Comparison of ENCODE assay signal across 24 cellular contexts in genomic region chr2:109150559-109150958, GRCh38. TPM values are rescaled to one million over a fixed set of nuclear protein-coding genes. Genes with fewer than 3 reads are reported as not detected.
DNase-seq lines count a peak whose midpoint lies in the region; ATAC-seq and TF ChIP-seq lines count a peak whose summit lies in the region.
"Had no signal": no experiment of that assay in that cellular context is flagged by ENCODE, and none has a peak within 500 bp of the region (broad histone marks: within the 10 kb centered on the region; RNA-seq: fewer than 3 reads in every experiment).

No MANE protein-coding gene starts in this region.

- no peaks in the 10 kb centered on the region for H3K36me3 Mint-ChIP-seq in activated naive CD4-positive, alpha-beta T cell treated with anti-CD3 and anti-CD28 coated beads, Interleukin-2, amount 50 U/mL, for 24 hours
- H3K36me3 Mint-ChIP-seq in CD8-positive, alpha-beta T cell = no peaks in the 10 kb centered on the region
- H3K36me3 Mint-ChIP-seq in T-helper 2 cell treated with Interferon-gamma antibody and Interleukin-4, amounts not matched to agents 5 μg/mL and 100 μg/mL, for 36 hours (ENCODE audit: low read depth) = no peaks in the 10 kb centered on the region
- H3K36me3 Mint-ChIP-seq: CD14-positive monocyte; CD4-positive, alpha-beta memory T cell had no signal

- CTCF ChIA-PET in CD8-positive, alpha-beta T cell (lab: Charles Lee) = no interaction called here

- no peak for ATAC-seq in CD8-positive, alpha-beta T cell
- ATAC-seq: A549, GM12878, HCT116 had no signal

- H3K9me3 Mint-ChIP-seq in activated naive CD4-positive, alpha-beta T cell treated with anti-CD3 and anti-CD28 coated beads, Interleukin-2, amount 50 U/mL, for 24 hours = no peaks in the 10 kb centered on the region
- H3K9me3 Mint-ChIP-seq in CD8-positive, alpha-beta T cell = no peaks in the 10 kb centered on the region
- H3K9me3 Mint-ChIP-seq in T-helper 2 cell treated with Interferon-gamma antibody and Interleukin-4, amounts not matched to agents 5 μg/mL and 100 μg/mL, for 36 hours = no peaks in the 10 kb centered on the region
- H3K9me3 Mint-ChIP-seq: CD14-positive monocyte; CD4-positive, alpha-beta memory T cell had no signal

- TF ChIP-seq CTCF in CD8-positive, alpha-beta T cell (IDR thresholded peaks at IDR 0.05) = no peak

- peak overlapping the region; percentile 4 for H3K27ac Mint-ChIP-seq in activated naive CD4-positive, alpha-beta T cell treated with anti-CD3 and anti-CD28 coated beads, Interleukin-2, amount 50 U/mL, for 24 hours
- peak overlapping the region; percentile 55 for H3K27ac Mint-ChIP-seq in CD8-positive, alpha-beta T cell
- no peak overlapping the region for H3K27ac Mint-ChIP-seq in T-helper 2 cell treated with Interferon-gamma antibody and Interleukin-4, amounts not matched to agents 5 μg/mL and 100 μg/mL, for 36 hours
- H3K27ac Mint-ChIP-seq: CD14-positive monocyte; CD4-positive, alpha-beta memory T cell had no signal

- peak overlapping the region; percentile 60 for H3K4me2 ChIP-seq in Karpas-422 (ENCODE audit: low read depth, low read length, poor library complexity, severe bottlenecking)
- H3K4me2 ChIP-seq: A549 had no signal

- H3K36me3 ChIP-seq in CD8-positive, alpha-beta T cell (ENCODE audit: insufficient read depth, low read length) = no peaks in the 10 kb centered on the region
- no peaks in the 10 kb centered on the region for H3K36me3 ChIP-seq in Karpas-422 (ENCODE audit: insufficient read depth, low read length)
- H3K36me3 ChIP-seq: BE2C had no signal

- no peak overlapping the region for H3K4me3 ChIP-seq in CD8-positive, alpha-beta T cell (ENCODE audit: low read depth, low read length)
- no peak overlapping the region for H3K4me3 ChIP-seq in Karpas-422 (ENCODE audit: low read length)
- H3K4me3 ChIP-seq: A549; BLaER1 treated with 17β-estradiol and CSF1 and Interleukin-3, amounts not matched to agents 10 nM and 100 nM; GM12878; GM23248 had no signal

- H3K4me1 ChIP-seq in CD8-positive, alpha-beta T cell (ENCODE audit: insufficient read depth, low read length) = peaks cover 17% of the 10 kb centered on the region
- H3K4me1 ChIP-seq in Karpas-422 (ENCODE audit: low read length) = peaks cover 57% of the 10 kb centered on the region
- H3K4me1 ChIP-seq: A549, BE2C, Caco-2 had no signal

- no peaks in the 10 kb centered on the region for H3K9me2 ChIP-seq in Karpas-422 (replicated peaks; ENCODE audit: insufficient read depth, low read length)

- no peak overlapping the region for H3K27ac ChIP-seq in CD8-positive, alpha-beta T cell (ENCODE audit: low read depth, low read length)
- peak overlapping the region; percentile 80 for H3K27ac ChIP-seq in Karpas-422 (ENCODE audit: low read length)
- H3K27ac ChIP-seq: A549; BLaER1 treated with 17β-estradiol and CSF1 and Interleukin-3, amounts not matched to agents 10 nM and 100 nM; GM23248 had no signal

- H3K4me3 Mint-ChIP-seq in activated naive CD4-positive, alpha-beta T cell treated with anti-CD3 and anti-CD28 coated beads, Interleukin-2, amount 50 U/mL, for 24 hours = no peak overlapping the region
- no peak overlapping the region for H3K4me3 Mint-ChIP-seq in CD8-positive, alpha-beta T cell
- H3K4me3 Mint-ChIP-seq in T-helper 2 cell treated with Interferon-gamma antibody and Interleukin-4, amounts not matched to agents 5 μg/mL and 100 μg/mL, for 36 hours = no peak overlapping the region
- H3K4me3 Mint-ChIP-seq: CD14-positive monocyte; CD4-positive, alpha-beta memory T cell had no signal

- POLR2A ChIA-PET in CD8-positive, alpha-beta T cell (lab: Charles Lee) = interaction anchor here (1.4 kb wide), 1 partner anchor 16 kb away, joined by 3 read pairs; no protein-coding TSS in a partner anchor

- peaks cover 46% of the 10 kb centered on the region for H3K4me1 Mint-ChIP-seq in activated naive CD4-positive, alpha-beta T cell treated with anti-CD3 and anti-CD28 coated beads, Interleukin-2, amount 50 U/mL, for 24 hours
- H3K4me1 Mint-ChIP-seq in CD8-positive, alpha-beta T cell (ENCODE audit: low read depth) = peaks cover 33% of the 10 kb centered on the region
- peaks cover 5% of the 10 kb centered on the region for H3K4me1 Mint-ChIP-seq in T-helper 2 cell treated with Interferon-gamma antibody and Interleukin-4, amounts not matched to agents 5 μg/mL and 100 μg/mL, for 36 hours (ENCODE audit: low read depth)
- H3K4me1 Mint-ChIP-seq: CD14-positive monocyte had no signal

- no peaks in the 10 kb centered on the region for H4K20me1 ChIP-seq in Karpas-422 (ENCODE audit: insufficient read depth, low read depth, low read length)

- H3K27me3 Mint-ChIP-seq in activated naive CD4-positive, alpha-beta T cell treated with anti-CD3 and anti-CD28 coated beads, Interleukin-2, amount 50 U/mL, for 24 hours = no peaks in the 10 kb centered on the region
- H3K27me3 Mint-ChIP-seq in CD8-positive, alpha-beta T cell (ENCODE audit: low read depth) = no peaks in the 10 kb centered on the region
- peaks cover 53% of the 10 kb centered on the region for H3K27me3 Mint-ChIP-seq in T-helper 2 cell treated with Interferon-gamma antibody and Interleukin-4, amounts not matched to agents 5 μg/mL and 100 μg/mL, for 36 hours (ENCODE audit: low read depth)

- no peaks in the 10 kb centered on the region for H3K27me3 ChIP-seq in CD8-positive, alpha-beta T cell (ENCODE audit: insufficient read depth, low read length)
- H3K27me3 ChIP-seq in Karpas-422 (ENCODE audit: low read length) = no peaks in the 10 kb centered on the region
- H3K27me3 ChIP-seq: BE2C; BLaER1 treated with 17β-estradiol and CSF1 and Interleukin-3, amounts not matched to agents 10 nM and 100 nM had no signal

- no peaks in the 10 kb centered on the region for H3K79me2 ChIP-seq in Karpas-422 (ENCODE audit: low read length)

- no peaks in the 10 kb centered on the region for H3K9me3 ChIP-seq in CD8-positive, alpha-beta T cell (ENCODE audit: low read length)
- H3K9me3 ChIP-seq in Karpas-422 (ENCODE audit: low read length) = no peaks in the 10 kb centered on the region
- H3K9me3 ChIP-seq: A549, BE2C, Caco-2 had no signal

- no peak overlapping the region for H2AFZ ChIP-seq in Karpas-422 (ENCODE audit: low read length)
- H2AFZ ChIP-seq: GM23248 had no signal

- H3K9ac ChIP-seq in Karpas-422 (ENCODE audit: low read length) = no peak overlapping the region
- H3K9ac ChIP-seq: BLaER1 treated with 17β-estradiol and CSF1 and Interleukin-3, amounts not matched to agents 10 nM and 100 nM; GM23248 had no signal

- no peak for DNase-seq in activated naive CD4-positive, alpha-beta T cell treated with anti-CD3 and anti-CD28 coated beads, Interleukin-2, amount 50 U/mL, for 16 hours
- DNase-seq in CD8-positive, alpha-beta T cell = no peak
- DNase-seq in Karpas-422 = no peak
- DNase-seq in T-helper 2 cell treated with Interferon-gamma antibody and Interleukin-4, amounts not matched to agents 5 μg/mL and 100 μg/mL, for 36 hours (ENCODE audit: low spot score) = no peak
- DNase-seq in stimulated activated CD4-positive, alpha-beta T cell treated with anti-CD3 and anti-CD28 coated beads, Interleukin-2, amount 100 ng/mL, for 48 hours = no peak
- DNase-seq in DMS53 (lab: John Stamatoyannopoulos, UW) = no peak
- DNase-seq: 8988T; ACHN; AML-193; BE2C; Caco-2; CD4-positive, alpha-beta memory T cell; DMS153; DMS79; EL; GDM1; GM23248; H7 had no signal

- intact Hi-C loops in CD8-positive, alpha-beta T cell (cut with DNase I, micrococcal nuclease) = no loop called here

RNA-seq across cellular contexts. Expression of gene SH3RF3, which starts 21.6 kb away (rescaled TPM):
- 1 to 10 TPM; 6.3 to 6.4 TPM for total RNA-seq in CD8-positive, alpha-beta T cell
- total RNA-seq in Karpas-422 (2014; rRNA removed; shearing (Covaris generic); ENCODE audit: low replicate concordance) = 0.11 and 0.34 TPM in 2 replicates
